ENCODE assay signal across 8 cellular contexts in the genomic region with DNA sequence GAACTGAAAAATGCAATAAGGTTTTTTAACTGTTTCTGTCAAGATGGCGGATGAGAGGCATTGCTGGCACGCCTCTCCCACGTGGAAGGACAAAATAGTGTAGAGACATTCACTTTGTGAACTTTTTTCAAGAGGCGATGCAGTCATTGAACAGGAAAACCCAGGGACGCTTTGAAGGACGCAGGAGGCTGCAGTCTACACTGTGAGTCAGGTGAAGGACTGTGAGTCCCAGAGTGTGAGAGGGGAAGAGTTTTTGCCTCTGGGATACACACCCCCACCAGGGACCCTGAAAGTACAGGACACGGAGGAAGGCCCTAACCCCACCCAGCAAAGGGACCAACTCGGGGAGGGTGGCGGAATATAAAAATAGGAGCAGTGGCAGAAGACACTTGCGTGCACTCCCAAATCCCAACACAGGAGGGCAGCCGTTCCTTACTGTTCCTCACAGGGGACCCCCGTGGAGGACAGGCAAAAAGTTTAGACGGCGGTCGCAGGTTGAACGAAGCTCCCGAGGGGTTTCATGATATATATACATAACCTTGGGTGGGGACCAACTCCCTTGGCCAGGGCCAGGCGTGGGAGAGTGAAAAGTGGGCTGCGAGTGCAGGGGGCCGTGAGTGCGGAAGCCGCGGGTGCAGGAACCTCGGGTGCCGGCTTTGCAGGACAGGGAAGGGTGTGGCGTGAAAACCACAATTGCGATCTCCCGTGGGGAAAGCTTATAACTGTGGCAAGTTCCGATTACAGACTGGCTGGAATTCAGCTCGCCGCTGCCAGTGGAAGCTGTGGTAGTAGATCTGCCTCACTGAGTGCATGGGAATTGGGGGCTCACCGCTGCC.
DNase-seq lines count a peak whose midpoint lies in the region; ATAC-seq and TF ChIP-seq lines count a peak whose summit lies in the region.

No MANE protein-coding gene starts in this region.

- no peaks in the 10 kb centered on the region for H3K36me3 ChIP-seq in CD4-positive, CD25-positive, alpha-beta regulatory T cell (ENCODE audit: control insufficient read depth, insufficient read depth, low read length)
- no peaks in the 10 kb centered on the region for H3K36me3 ChIP-seq in tibial artery

- peak; percentile 73 to 78 for TF ChIP-seq CTCF in tibial artery (IDR thresholded peaks at IDR 0.05)

- peaks cover under 1% of the 10 kb centered on the region for H3K36me3 Mint-ChIP-seq in CD4-positive, CD25-positive, alpha-beta regulatory T cell
- H3K36me3 Mint-ChIP-seq in activated naive CD4-positive, alpha-beta T cell treated with anti-CD3 and anti-CD28 coated beads, Interleukin-2, amount 50 U/mL, for 24 hours, result no peaks in the 10 kb centered on the region

- H3K27ac Mint-ChIP-seq in CD4-positive, CD25-positive, alpha-beta regulatory T cell, result peak overlapping the region in 1 of 3 donors; percentile 84
- H3K27ac Mint-ChIP-seq in activated naive CD4-positive, alpha-beta T cell treated with anti-CD3 and anti-CD28 coated beads, Interleukin-2, amount 50 U/mL, for 24 hours, result peak overlapping the region; percentile 18

- peaks cover 4 to 16% (median 9%) of the 10 kb centered on the region in 4 donors for H3K4me1 Mint-ChIP-seq in CD4-positive, CD25-positive, alpha-beta regulatory T cell
- H3K4me1 Mint-ChIP-seq in activated naive CD4-positive, alpha-beta T cell treated with anti-CD3 and anti-CD28 coated beads, Interleukin-2, amount 50 U/mL, for 24 hours, result peaks cover 17% of the 10 kb centered on the region

- H3K4me3 Mint-ChIP-seq in CD4-positive, CD25-positive, alpha-beta regulatory T cell, result peak overlapping the region in 2 of 4 donors; percentile 75 to 77
- peak overlapping the region; percentile 87 for H3K4me3 Mint-ChIP-seq in activated naive CD4-positive, alpha-beta T cell treated with anti-CD3 and anti-CD28 coated beads, Interleukin-2, amount 50 U/mL, for 24 hours

- no peaks in the 10 kb centered on the region for H3K9me3 Mint-ChIP-seq in CD4-positive, CD25-positive, alpha-beta regulatory T cell
- H3K9me3 Mint-ChIP-seq in activated naive CD4-positive, alpha-beta T cell treated with anti-CD3 and anti-CD28 coated beads, Interleukin-2, amount 50 U/mL, for 24 hours, result no peaks in the 10 kb centered on the region

- DNase-seq in CD4-positive, CD25-positive, alpha-beta regulatory T cell, result peak; percentile 49 to 64 (median 61)
- DNase-seq in Right ventricle myocardium inferior (ENCODE audit: missing footprints) (peak; percentile 76), posterior vena cava (ENCODE audit: low spot score) (peak; percentile 87), tibial artery (peak; percentile 77), H4 (ENCODE audit: low spot score) (no peak)

- intact Hi-C loops in Right ventricle myocardium inferior (cut with DNase I), result loop anchor here (1.0 to 5.0 kb wide), 2 partner anchors 90 to 108 kb away; partner anchors contain the start of gene BCL6B
- intact Hi-C loops in posterior vena cava (cut with DNase I), result loop anchor here (1.0 to 5.0 kb wide), 2 partner anchors 22 to 88 kb away; no protein-coding TSS in a partner anchor
- intact Hi-C loops in tibial artery (cut with DNase I; ENCODE audit: low total_unique reads), result loop anchor here (5.0 kb wide), 1 partner anchor 108 kb away; the partner anchor contains the start of gene BCL6B

- ATAC-seq in CD4-positive, CD25-positive, alpha-beta regulatory T cell (ENCODE audit: low read depth in 2 of 2), result peak; percentile 66 to 71
- peak; percentile 91 for ATAC-seq in SK-N-SH treated with all-trans-retinoic acid at 6 μM for 48 hours
- peak; percentile 81 for ATAC-seq in Right ventricle myocardium inferior

- no peak overlapping the region for H3K4me3 ChIP-seq in CD4-positive, CD25-positive, alpha-beta regulatory T cell (ENCODE audit: low read depth, low read length)
- H3K4me3 ChIP-seq in tibial artery, result peak overlapping the region in 1 of 2 donors; percentile 2

- peaks cover 4% of the 10 kb centered on the region for H3K27me3 ChIP-seq in CD4-positive, CD25-positive, alpha-beta regulatory T cell (ENCODE audit: control insufficient read depth, insufficient read depth, low read length)
- H3K27me3 ChIP-seq in tibial artery, result peaks cover 0 to 14% of the 10 kb centered on the region in 2 donors

- H3K4me1 ChIP-seq in CD4-positive, CD25-positive, alpha-beta regulatory T cell (ENCODE audit: control insufficient read depth, insufficient read depth, low read length, poor library complexity, severe bottlenecking), result peaks cover 10% of the 10 kb centered on the region
- peaks cover 0 to 3% (median 0%) of the 10 kb centered on the region in 4 donors for H3K4me1 ChIP-seq in tibial artery

- peaks cover 39% of the 10 kb centered on the region for H3K27me3 Mint-ChIP-seq in CD4-positive, CD25-positive, alpha-beta regulatory T cell
- H3K27me3 Mint-ChIP-seq in activated naive CD4-positive, alpha-beta T cell treated with anti-CD3 and anti-CD28 coated beads, Interleukin-2, amount 50 U/mL, for 24 hours, result no peaks in the 10 kb centered on the region

- TF ChIP-seq EP300 in Ishikawa (IDR thresholded peaks at IDR 0.05; ENCODE audit: borderline replicate concordance), result no peak

- TF ChIP-seq RAD21 in Ishikawa (IDR thresholded peaks at IDR 0.05; ENCODE audit: low read depth), result peak; percentile 98

- H3K27ac ChIP-seq in CD4-positive, CD25-positive, alpha-beta regulatory T cell (ENCODE audit: insufficient read depth, low read length, poor library complexity, severe bottlenecking), result no peak overlapping the region
- H3K27ac ChIP-seq in tibial artery, result no peak overlapping the region

- peaks cover 0 to 2% of the 10 kb centered on the region in 2 experiments for H3K9me3 ChIP-seq in CD4-positive, CD25-positive, alpha-beta regulatory T cell (ENCODE audit: control insufficient read depth in 2 of 2, low read length in 2 of 2)
- H3K9me3 ChIP-seq in tibial artery, result no peaks in the 10 kb centered on the region

TF ChIP-seq in Ishikawa, 13 proteins besides CTCF, POLR2A, EP300 and RAD21:
- TF ChIP-seq NFIC (IDR thresholded peaks at IDR 0.05) (no peak), TAF1 (IDR thresholded peaks at IDR 0.05; ENCODE audit: low read depth) (no peak), ZBTB7A (IDR thresholded peaks at IDR 0.05; ENCODE audit: low read depth) (peak; percentile 83), TCF12 (IDR thresholded peaks at IDR 0.05; ENCODE audit: low read depth) (peak; percentile 15; the same call in 1 of the 2 replicates), TEAD4 (IDR thresholded peaks at IDR 0.05) (0 out of 2 replicates have a peak, but pooled peaks have one; percentile 24), MAX (IDR thresholded peaks at IDR 0.05) (peak; percentile 35), CREB1 (IDR thresholded peaks at IDR 0.05; ENCODE audit: low read depth) (no peak)

TF ChIP-seq in SK-N-SH treated with all-trans-retinoic acid at 6 μM for 48 hours, 23 proteins besides CTCF, POLR2A, EP300 and RAD21 (continues in another document):
- TF ChIP-seq ZFP3 (CRISPR knock-in tag; IDR thresholded peaks at IDR 0.05) (no peak), ZNF70 (CRISPR knock-in tag; IDR thresholded peaks at IDR 0.05) (no peak), GLIS3 (CRISPR knock-in tag; IDR thresholded peaks at IDR 0.05) (no peak), ESRRG (CRISPR knock-in tag; IDR thresholded peaks at IDR 0.05) (no peak), TCF4 (CRISPR knock-in tag; IDR thresholded peaks at IDR 0.05; ENCODE audit: borderline replicate concordance) (no peak), ZNF8 (CRISPR knock-in tag; IDR thresholded peaks at IDR 0.05) (no peak), PATZ1 (CRISPR knock-in tag; IDR thresholded peaks at IDR 0.05; ENCODE audit: borderline replicate concordance) (no peak), ISL1 (CRISPR knock-in tag; IDR thresholded peaks at IDR 0.05) (no peak), OSR1 (CRISPR knock-in tag; IDR thresholded peaks at IDR 0.05) (no peak), ZC3H10 (CRISPR knock-in tag; IDR thresholded peaks at IDR 0.05) (no peak), ARNTL (CRISPR knock-in tag; IDR thresholded peaks at IDR 0.05; ENCODE audit: borderline replicate concordance, low read depth) (no peak), PPARA (CRISPR knock-in tag; IDR thresholded peaks at IDR 0.05; ENCODE audit: borderline replicate concordance) (no peak), ZNF565 (CRISPR knock-in tag; conservative IDR thresholded peaks at IDR 0.05; ENCODE audit: low read depth) (no peak), TOX (CRISPR knock-in tag; IDR thresholded peaks at IDR 0.05; ENCODE audit: borderline replicate concordance) (no peak)
- TF ChIP-seq, protein P1, sequence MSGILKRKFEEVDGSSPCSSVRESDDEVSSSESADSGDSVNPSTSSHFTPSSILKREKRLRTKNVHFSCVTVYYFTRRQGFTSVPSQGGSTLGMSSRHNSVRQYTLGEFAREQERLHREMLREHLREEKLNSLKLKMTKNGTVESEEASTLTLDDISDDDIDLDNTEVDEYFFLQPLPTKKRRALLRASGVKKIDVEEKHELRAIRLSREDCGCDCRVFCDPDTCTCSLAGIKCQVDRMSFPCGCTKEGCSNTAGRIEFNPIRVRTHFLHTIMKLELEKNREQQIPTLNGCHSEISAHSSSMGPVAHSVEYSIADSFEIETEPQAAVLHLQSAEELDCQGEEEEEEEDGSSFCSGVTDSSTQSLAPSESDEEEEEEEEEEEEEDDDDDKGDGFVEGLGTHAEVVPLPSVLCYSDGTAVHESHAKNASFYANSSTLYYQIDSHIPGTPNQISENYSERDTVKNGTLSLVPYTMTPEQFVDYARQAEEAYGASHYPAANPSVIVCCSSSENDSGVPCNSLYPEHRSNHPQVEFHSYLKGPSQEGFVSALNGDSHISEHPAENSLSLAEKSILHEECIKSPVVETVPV (CRISPR knock-in tag; IDR thresholded peaks at IDR 0.05), result no peak
